In genomic region chr19:29974701-29975100, GRCh38 we compare ENCODE assay signal across 32 cellular contexts.
"Had no signal": no experiment of that assay in that cellular context is flagged by ENCODE, and none has a peak within 500 bp of the region (broad histone marks: within the 10 kb centered on the region; RNA-seq: fewer than 3 reads in every experiment).

No MANE protein-coding gene starts in this region.

- H3K27ac ChIP-seq: adrenal gland, body of pancreas, brain microvascular endothelial cell, breast epithelium, VCaP had no signal

- H3K36me3 Mint-ChIP-seq: activated naive CD4-positive, alpha-beta T cell treated with anti-CD3 and anti-CD28 coated beads, Interleukin-2, amount 50 U/mL, for 72 hours had no signal

- H3K4me1 ChIP-seq: breast epithelium had no signal

- H3K4me3 Mint-ChIP-seq: activated B cell treated with CpG ODN at 0.5 μM for 24 hours; activated CD4-positive, alpha-beta memory T cell treated with anti-CD3 and anti-CD28 coated beads for 36 hours; activated CD4-positive, alpha-beta T cell treated with anti-CD3 and anti-CD28 coated beads, Interleukin-2, amount 10 ng/mL, durations not matched to agents 24 days and 14 days; activated naive CD4-positive, alpha-beta T cell treated with anti-CD3 and anti-CD28 coated beads for 36 hours; activated T-cell treated with anti-CD3 and anti-CD28 coated beads, Interleukin-2, amount 50 U/mL, for 4 hours; activated T-helper 1 cell treated with anti-CD3 and anti-CD28 coated beads, Interleukin-12 subunit alpha, Interleukin-12 subunit beta, Interleukin-2, Interleukin-4 antibody, amounts not matched to agents 30 ng/mL and 10 ng/mL and 1 ng/mL, durations not matched to agents 14 hours and 24 hours and 36 hours; activated T-helper 17 cell treated with anti-CD3 and anti-CD28 coated beads, Interleukin-2, amount 50 U/mL, for 72 hours; T-helper 1 cell treated with Interleukin-12 subunit alpha and Interleukin-12 subunit beta and Interleukin-4 antibody, amounts not matched to agents 30 μg/mL and 1 μg/mL, for 36 hours; T-helper 2 cell treated with Interferon-gamma antibody and Interleukin-4, amounts not matched to agents 5 μg/mL and 100 μg/mL, for 36 hours had no signal

- H3K36me3 ChIP-seq: adrenal gland, brain microvascular endothelial cell, breast epithelium had no signal

- H3K27me3 ChIP-seq: adrenal gland, body of pancreas, brain microvascular endothelial cell, breast epithelium had no signal

- H3K27ac Mint-ChIP-seq: activated B cell treated with CpG ODN at 0.5 μM for 24 hours; activated CD4-positive, alpha-beta memory T cell treated with anti-CD3 and anti-CD28 coated beads for 36 hours; activated CD4-positive, alpha-beta T cell treated with anti-CD3 and anti-CD28 coated beads, Interleukin-2, amount 10 ng/mL, durations not matched to agents 24 days and 14 days; activated naive CD4-positive, alpha-beta T cell treated with anti-CD3 and anti-CD28 coated beads for 36 hours; activated naive CD4-positive, alpha-beta T cell treated with anti-CD3 and anti-CD28 coated beads, Interleukin-2, amount 50 U/mL, for 72 hours; activated T-helper 1 cell treated with anti-CD3 and anti-CD28 coated beads, Interleukin-12 subunit alpha, Interleukin-12 subunit beta, Interleukin-2, Interleukin-4 antibody, amounts not matched to agents 30 ng/mL and 10 ng/mL and 1 ng/mL, durations not matched to agents 14 hours and 24 hours and 36 hours; activated T-helper 17 cell treated with anti-CD3 and anti-CD28 coated beads, Interleukin-2, amount 50 U/mL, for 72 hours; T-helper 1 cell treated with Interleukin-12 subunit alpha and Interleukin-12 subunit beta and Interleukin-4 antibody, amounts not matched to agents 30 μg/mL and 1 μg/mL, for 36 hours; T-helper 2 cell treated with Interferon-gamma antibody and Interleukin-4, amounts not matched to agents 5 μg/mL and 100 μg/mL, for 36 hours had no signal

- DNase-seq: activated B cell treated with CpG ODN at 0.5 μM for 24 hours; activated CD4-positive, alpha-beta memory T cell treated with anti-CD3 and anti-CD28 coated beads for 36 hours; activated CD4-positive, alpha-beta T cell treated with anti-CD3 and anti-CD28 coated beads for 4 hours; activated CD4-positive, alpha-beta T cell treated with anti-CD3 and anti-CD28 coated beads, Interleukin-2, amount 10 ng/mL, durations not matched to agents 24 days and 14 days; activated CD4-positive, alpha-beta T cell treated with anti-CD3 and anti-CD28 coated beads, Interleukin-2, amount 50 U/mL, for 1 hour; activated CD4-positive, alpha-beta T cell treated with anti-CD3 and anti-CD28 coated beads, Interleukin-2, amount 50 U/mL, for 4 hours; activated CD4-positive, CD25-positive, alpha-beta regulatory T cell treated with anti-CD3 and anti-CD28 coated beads, Interleukin-2, amount 50 U/mL, for 72 hours; activated CD8-positive, alpha-beta memory T cell treated with anti-CD3 and anti-CD28 coated beads, Interleukin-2, amount 50 U/mL, for 4 hours; activated effector memory CD4-positive, alpha-beta T cell treated with anti-CD3 and anti-CD28 coated beads, Interleukin-2, amount 50 U/mL, for 16 hours; activated gamma-delta T cell treated with Interleukin-2 at 50 U/mL for 16 hours; activated naive CD4-positive, alpha-beta T cell; activated naive CD4-positive, alpha-beta T cell treated with anti-CD3 and anti-CD28 coated beads for 36 hours; activated naive CD4-positive, alpha-beta T cell treated with anti-CD3 and anti-CD28 coated beads, Interleukin-2, amount 50 U/mL, for 16 hours; activated T-cell treated with anti-CD3 and anti-CD28 coated beads for 4 hours; activated T-cell treated with anti-CD3 and anti-CD28 coated beads, Interleukin-2, amount 50 U/mL, for 1 hour; activated T-cell treated with anti-CD3 and anti-CD28 coated beads, Interleukin-2, amount 50 U/mL, for 4 hours; adrenal gland; amniotic stem cell; aorta; body of pancreas; brain microvascular endothelial cell; central memory CD4-positive, alpha-beta T cell; T-helper 1 cell; T-helper 2 cell; T-helper 9 cell had no signal

- ATAC-seq: activated naive CD4-positive, alpha-beta T cell treated with anti-CD3 and anti-CD28 coated beads, Interleukin-2, amount 50 U/mL, for 72 hours; activated T-cell treated with anti-CD3 and anti-CD28 coated beads, Interleukin-2, amount 50 U/mL, for 4 hours; activated T-helper 17 cell treated with anti-CD3 and anti-CD28 coated beads, Interleukin-2, amount 50 U/mL, for 72 hours; body of pancreas had no signal

- H3K9me3 ChIP-seq: adrenal gland, body of pancreas, breast epithelium had no signal

- H3K4me3 ChIP-seq: adrenal gland, body of pancreas, breast epithelium had no signal

- H3K9me3 Mint-ChIP-seq: activated B cell treated with CpG ODN at 0.5 μM for 24 hours; activated CD4-positive, alpha-beta memory T cell treated with anti-CD3 and anti-CD28 coated beads for 36 hours; activated CD4-positive, alpha-beta T cell treated with anti-CD3 and anti-CD28 coated beads, Interleukin-2, amount 10 ng/mL, durations not matched to agents 24 days and 14 days; activated naive CD4-positive, alpha-beta T cell treated with anti-CD3 and anti-CD28 coated beads, Interleukin-2, amount 50 U/mL, for 72 hours; activated T-cell treated with anti-CD3 and anti-CD28 coated beads, Interleukin-2, amount 50 U/mL, for 4 hours; activated T-helper 1 cell treated with anti-CD3 and anti-CD28 coated beads, Interleukin-12 subunit alpha, Interleukin-12 subunit beta, Interleukin-2, Interleukin-4 antibody, amounts not matched to agents 30 ng/mL and 10 ng/mL and 1 ng/mL, durations not matched to agents 14 hours and 24 hours and 36 hours; activated T-helper 17 cell treated with anti-CD3 and anti-CD28 coated beads, Interleukin-2, amount 50 U/mL, for 72 hours; T-helper 1 cell treated with Interleukin-12 subunit alpha and Interleukin-12 subunit beta and Interleukin-4 antibody, amounts not matched to agents 30 μg/mL and 1 μg/mL, for 36 hours; T-helper 2 cell treated with Interferon-gamma antibody and Interleukin-4, amounts not matched to agents 5 μg/mL and 100 μg/mL, for 36 hours had no signal

- H3K27me3 Mint-ChIP-seq: activated B cell treated with CpG ODN at 0.5 μM for 24 hours; activated CD4-positive, alpha-beta memory T cell treated with anti-CD3 and anti-CD28 coated beads for 36 hours; activated CD4-positive, alpha-beta T cell treated with anti-CD3 and anti-CD28 coated beads, Interleukin-2, amount 10 ng/mL, durations not matched to agents 24 days and 14 days; activated T-helper 17 cell treated with anti-CD3 and anti-CD28 coated beads, Interleukin-2, amount 50 U/mL, for 72 hours had no signal
